ENCODE assay signal across 22 cellular contexts in genomic region chr7:44313621-44314031, GRCh38. TPM values are rescaled to one million over a fixed set of nuclear protein-coding genes. Genes with fewer than 3 reads are reported as not detected.
A peak's percentile ranks its signal among the peaks of the same experiment; 100 is the strongest.
DNase-seq lines count a peak whose midpoint lies in the region; ATAC-seq and TF ChIP-seq lines count a peak whose summit lies in the region.
"Had no signal": no experiment of that assay in that cellular context is flagged by ENCODE, and none has a peak within 500 bp of the region (broad histone marks: within the 10 kb centered on the region; RNA-seq: fewer than 3 reads in every experiment).

No MANE protein-coding gene starts in this region.

- ATAC-seq in GM21423 (IDR thresholded peaks at IDR 0.05; ENCODE audit: unreplicated experiment): no peak
- ATAC-seq: Panc1 had no signal

- H3K79me2 ChIP-seq in osteoblast (ENCODE audit: insufficient read depth, low read length): no peaks in the 10 kb centered on the region

- H4K20me1 ChIP-seq in osteoblast (ENCODE audit: insufficient read depth, low read length): no peaks in the 10 kb centered on the region

- H3K27me3 ChIP-seq in left ventricle myocardium inferior (ENCODE audit: low read depth) (peaks cover 9% of the 10 kb centered on the region), osteoblast (ENCODE audit: insufficient read depth, low read length) (peaks cover 9% of the 10 kb centered on the region)

- peaks cover 64% of the 10 kb centered on the region for H3K4me1 ChIP-seq in left ventricle myocardium inferior
- H3K4me1 ChIP-seq in osteoblast (ENCODE audit: insufficient read depth, low read length): no peaks in the 10 kb centered on the region

- no peak overlapping the region for H3K4me3 ChIP-seq in left ventricle myocardium inferior
- no peak overlapping the region for H3K4me3 ChIP-seq in osteoblast (ENCODE audit: insufficient read depth, low read length)

- POLR2A ChIA-PET in HEK293T (lab: Yijun Ruan, JAX): no interaction called here

- H2AFZ ChIP-seq in osteoblast (ENCODE audit: low read length): no peak overlapping the region

- H3K27ac ChIP-seq in left ventricle myocardium inferior (replicated peaks): peak overlapping the region; percentile 88
- H3K27ac ChIP-seq in osteoblast (ENCODE audit: low read depth, low read length): no peak overlapping the region

- DNase-seq in AG08396 (ENCODE audit: low spot score) (peak; percentile 55), HEK293T (ENCODE audit: extremely low spot score) (peak; percentile 7), left ventricle myocardium inferior (peak; percentile 62), osteoblast (ENCODE audit: insufficient read length, low spot score, missing footprints) (peak; percentile 67), mucosa of gallbladder (ENCODE audit: low spot score) (no peak), NCI-H2227 treated with DMSO at 0.1 percent for 48 hours (lab: John Stamatoyannopoulos, UW) (no peak)
- DNase-seq in activated T-cell treated with anti-CD3 and anti-CD28 coated beads, Interleukin-2, amount 50 U/mL, for 48 hours: no peak
- DNase-seq: ACHN; Calu3; CD4-positive, alpha-beta T cell; DND-41; GDM1; H7; MM.1S; NCI-H1105; NCI-H187 treated with DMSO at 0.1 percent for 48 hours; NCI-H2171; NCI-H82; SHP77 treated with DMSO at 0.1 percent for 48 hours had no signal

- H3K4me2 ChIP-seq in osteoblast (ENCODE audit: insufficient read depth, low read length): no peak overlapping the region

- TF ChIP-seq CTCF in left ventricle myocardium inferior (IDR thresholded peaks at IDR 0.05; ENCODE audit: borderline replicate concordance) (no peak), osteoblast (IDR thresholded peaks at IDR 0.05; ENCODE audit: extremely low read depth, low read depth, low read length) (no peak)

- CTCF ChIA-PET in HEK293T (lab: Yijun Ruan, JAX): no interaction called here

- intact Hi-C loops in left ventricle myocardium inferior (cut with micrococcal nuclease): no loop called here

- H3K36me3 ChIP-seq in left ventricle myocardium inferior (no peaks in the 10 kb centered on the region), osteoblast (ENCODE audit: insufficient read depth, low read length) (no peaks in the 10 kb centered on the region)

- H3K9me3 ChIP-seq in left ventricle myocardium inferior (replicated peaks) (peaks cover 18% of the 10 kb centered on the region), osteoblast (ENCODE audit: low read depth, low read length) (peaks cover 2% of the 10 kb centered on the region)

TF ChIP-seq in HEK293T, 16 proteins besides CTCF, POLR2A, EP300 and RAD21:
- TF ChIP-seq FOXK2 (IDR thresholded peaks at IDR 0.05): no peak
- no peak for TF ChIP-seq BHLHE40 (IDR thresholded peaks at IDR 0.05; ENCODE audit: borderline replicate concordance)
- no peak for TF ChIP-seq L3MBTL2 (conservative IDR thresholded peaks at IDR 0.05)
- TF ChIP-seq ARNT (IDR thresholded peaks at IDR 0.05): no peak
- TF ChIP-seq LEF1 (IDR thresholded peaks at IDR 0.05; ENCODE audit: borderline replicate concordance): no peak
- TF ChIP-seq HDGF (IDR thresholded peaks at IDR 0.05; ENCODE audit: borderline replicate concordance): no peak
- no peak for TF ChIP-seq ZNF384 (IDR thresholded peaks at IDR 0.05)
- no peak for TF ChIP-seq SP1 (IDR thresholded peaks at IDR 0.05)
- no peak for TF ChIP-seq PKNOX1 (IDR thresholded peaks at IDR 0.05)
- TF ChIP-seq TARDBP (IDR thresholded peaks at IDR 0.05): no peak
- TF ChIP-seq FOXA1 (IDR thresholded peaks at IDR 0.05): no peak
- no peak for TF ChIP-seq SUZ12 (IDR thresholded peaks at IDR 0.05)
- TF ChIP-seq ELF4 (IDR thresholded peaks at IDR 0.05): no peak
- no peak for TF ChIP-seq NFRKB (IDR thresholded peaks at IDR 0.05)
- TF ChIP-seq CTBP1 (IDR thresholded peaks at IDR 0.05; ENCODE audit: borderline replicate concordance): no peak

RNA-seq across cellular contexts. Expression of gene CAMK2B, which starts 11.8 kb away (rescaled TPM):
- total RNA-seq in left ventricle myocardium inferior (98.0 TPM), osteoblast (not detected in 2 replicates), mucosa of gallbladder (0.23 TPM)
- total RNA-seq: B cell; Calu3; CD4-positive, alpha-beta T cell had no signal

Comparison
In these comparisons a context has a peak if more than half of its experiments do, and no peak if none do; other contexts are left out.
1. DNase-seq: peak in AG08396 (single experiment), HEK293T (single experiment), left ventricle myocardium inferior (single experiment) and osteoblast (single experiment); none in mucosa of gallbladder (single experiment), activated T-cell treated with anti-CD3 and anti-CD28 coated beads, Interleukin-2, amount 50 U/mL, for 48 hours (0 of 2) and NCI-H2227 treated with DMSO at 0.1 percent for 48 hours (single experiment).
2. RNA of gene CAMK2B, which starts 11.8 kb away (total RNA-seq): 98.0 TPM in left ventricle myocardium inferior (single experiment); 0.23 TPM in mucosa of gallbladder (single experiment) and not detected in osteoblast; every median in the first group is over 10 times any median in the second.